In genomic region chr20:36604952-36605308, GRCh38 we compare ENCODE assay signal across 8 cellular contexts. TPM values are rescaled to one million over a fixed set of nuclear protein-coding genes. Genes with fewer than 3 reads are reported as not detected.
DNase-seq lines count a peak whose midpoint lies in the region; ATAC-seq and TF ChIP-seq lines count a peak whose summit lies in the region.

No MANE protein-coding gene starts in this region.

- H3K4me1 Mint-ChIP-seq in CD4-positive, CD25-positive, alpha-beta regulatory T cell: peaks cover 7 to 31% (median 17%) of the 10 kb centered on the region in 4 donors

- no peaks in the 10 kb centered on the region for H3K9me3 ChIP-seq in CD4-positive, CD25-positive, alpha-beta regulatory T cell (ENCODE audit: control insufficient read depth in 2 of 2, low read length in 2 of 2)
- H3K9me3 ChIP-seq in mononuclear cell (ENCODE audit: low read depth, low read length): no peaks in the 10 kb centered on the region

- DNase-seq in CD4-positive, CD25-positive, alpha-beta regulatory T cell: peak in 1 of 3 donors; percentile 42
- DNase-seq in T follicular helper cell (ENCODE audit: low read depth): peak; percentile 48
- DNase-seq in choroid plexus epithelial cell (ENCODE audit: low read depth): peak; percentile 17
- peak in 24 of 49 donors; percentile 7 to 52 (median 28) for DNase-seq in substantia nigra (lab: John Stamatoyannopoulos, UW)
- DNase-seq in DMS79 treated with DMSO at 0.1 percent for 48 hours (lab: John Stamatoyannopoulos, UW): no peak

- H3K27me3 ChIP-seq in CD4-positive, CD25-positive, alpha-beta regulatory T cell (ENCODE audit: control insufficient read depth, insufficient read depth, low read length): no peaks in the 10 kb centered on the region
- no peaks in the 10 kb centered on the region for H3K27me3 ChIP-seq in mononuclear cell (ENCODE audit: insufficient read depth, low read length)

- peak; percentile 2 to 20 for ATAC-seq in CD4-positive, CD25-positive, alpha-beta regulatory T cell (ENCODE audit: low read depth in 2 of 2)
- peak; percentile 29 for ATAC-seq in GM19328 (IDR thresholded peaks at IDR 0.05; ENCODE audit: unreplicated experiment)
- peak; percentile 34 for ATAC-seq in HG03432 (IDR thresholded peaks at IDR 0.05; ENCODE audit: unreplicated experiment)

- peaks cover 0 to 2% (median 0%) of the 10 kb centered on the region in 7 donors for H3K9me3 Mint-ChIP-seq in CD4-positive, CD25-positive, alpha-beta regulatory T cell

- peaks cover 12% of the 10 kb centered on the region for H3K27me3 Mint-ChIP-seq in CD4-positive, CD25-positive, alpha-beta regulatory T cell

- TF ChIP-seq CTCF in choroid plexus epithelial cell (conservative IDR thresholded peaks at IDR 0.05; ENCODE audit: low read depth, low read length): no peak

- H3K4me3 ChIP-seq in CD4-positive, CD25-positive, alpha-beta regulatory T cell (ENCODE audit: low read depth, low read length): peak overlapping the region; percentile 73
- H3K4me3 ChIP-seq in choroid plexus epithelial cell (ENCODE audit: low read depth, low read length): peak overlapping the region; percentile 55
- peak overlapping the region; percentile 98 for H3K4me3 ChIP-seq in mononuclear cell (ENCODE audit: low read length)

- peak overlapping the region; percentile 97 to 99 (median 98) for H3K27ac Mint-ChIP-seq in CD4-positive, CD25-positive, alpha-beta regulatory T cell

- H3K27ac ChIP-seq in CD4-positive, CD25-positive, alpha-beta regulatory T cell (ENCODE audit: insufficient read depth, low read length, poor library complexity, severe bottlenecking): peak overlapping the region; percentile 95
- H3K27ac ChIP-seq in substantia nigra (ENCODE audit: low read depth, low read length, poor library complexity, severe bottlenecking): peak overlapping the region; percentile 92

- H3K4me1 ChIP-seq in CD4-positive, CD25-positive, alpha-beta regulatory T cell (ENCODE audit: control insufficient read depth, insufficient read depth, low read length, poor library complexity, severe bottlenecking): peaks cover 26% of the 10 kb centered on the region
- H3K4me1 ChIP-seq in mononuclear cell (ENCODE audit: insufficient read depth, low read length): peaks cover 49% of the 10 kb centered on the region

- peaks cover 22% of the 10 kb centered on the region for H3K36me3 ChIP-seq in CD4-positive, CD25-positive, alpha-beta regulatory T cell (ENCODE audit: control insufficient read depth, insufficient read depth, low read length)

- H3K36me3 Mint-ChIP-seq in CD4-positive, CD25-positive, alpha-beta regulatory T cell: no peaks in the 10 kb centered on the region

- peak overlapping the region; percentile 95 to 100 (median 96) for H3K4me3 Mint-ChIP-seq in CD4-positive, CD25-positive, alpha-beta regulatory T cell

RNA-seq across cellular contexts. Expression of gene RAB5IF, which starts 0.6 kb away (rescaled TPM):
- total RNA-seq in CD4-positive, CD25-positive, alpha-beta regulatory T cell: 75.8 TPM
- polyA plus RNA-seq in CD4-positive, CD25-positive, alpha-beta regulatory T cell: 100 to 1,000 TPM; 199 to 248 (median 214) TPM
- total RNA-seq in mononuclear cell: 96.2 TPM

RNA-seq across cellular contexts. Expression of gene TGIF2, which starts 31.5 kb away (rescaled TPM):
- total RNA-seq in CD4-positive, CD25-positive, alpha-beta regulatory T cell: 38.9 TPM
- polyA plus RNA-seq in CD4-positive, CD25-positive, alpha-beta regulatory T cell: 10 to 100 TPM; 19.4 to 27.7 (median 24.1) TPM
- 20.8 TPM for total RNA-seq in mononuclear cell

RNA-seq across cellular contexts. Expression of gene SLA2, which starts 41.1 kb away (rescaled TPM):
- total RNA-seq in CD4-positive, CD25-positive, alpha-beta regulatory T cell: 39.4 TPM
- 10 to 100 TPM; 11.9 to 17.0 (median 14.7) TPM for polyA plus RNA-seq in CD4-positive, CD25-positive, alpha-beta regulatory T cell
- 25.3 TPM for total RNA-seq in mononuclear cell
